ENCODE assay signal across 9 cellular contexts in genomic region chr19:44689290-44690130, GRCh38. TPM values are rescaled to one million over a fixed set of nuclear protein-coding genes. Genes with fewer than 3 reads are reported as not detected.
DNase-seq lines count a peak whose midpoint lies in the region; ATAC-seq and TF ChIP-seq lines count a peak whose summit lies in the region.
"Had no signal": no experiment of that assay in that cellular context is flagged by ENCODE, and none has a peak within 500 bp of the region (broad histone marks: within the 10 kb centered on the region; RNA-seq: fewer than 3 reads in every experiment).

No MANE protein-coding gene starts in this region.

- H3K9me3 ChIP-seq in osteoblast (ENCODE audit: low read depth, low read length), result no peaks in the 10 kb centered on the region
- no peaks in the 10 kb centered on the region for H3K9me3 ChIP-seq in thoracic aorta

- no peak overlapping the region for H3K4me2 ChIP-seq in osteoblast (ENCODE audit: insufficient read depth, low read length)

- H3K79me2 ChIP-seq in osteoblast (ENCODE audit: insufficient read depth, low read length), result no peaks in the 10 kb centered on the region

- no peak overlapping the region for H2AFZ ChIP-seq in osteoblast (ENCODE audit: low read length)

- peaks cover 25% of the 10 kb centered on the region for H3K4me1 ChIP-seq in osteoblast (ENCODE audit: insufficient read depth, low read length)
- H3K4me1 ChIP-seq in thoracic aorta (ENCODE audit: control insufficient read depth in 1 of 2, low read depth in 2 of 2), result peaks cover 5 to 35% of the 10 kb centered on the region in 2 donors

- no peak for ATAC-seq in thoracic aorta (ENCODE audit: insufficient number of reproducible peaks, low FRiP score, low read depth)
- no peak for ATAC-seq in HG02588 (IDR thresholded peaks at IDR 0.05; ENCODE audit: unreplicated experiment)

- no peaks in the 10 kb centered on the region for H3K36me3 ChIP-seq in osteoblast (ENCODE audit: insufficient read depth, low read length)
- H3K36me3 ChIP-seq in thoracic aorta, result no peaks in the 10 kb centered on the region

- no peaks in the 10 kb centered on the region for H3K27me3 ChIP-seq in osteoblast (ENCODE audit: insufficient read depth, low read length)
- no peaks in the 10 kb centered on the region for H3K27me3 ChIP-seq in thoracic aorta (replicated peaks; ENCODE audit: insufficient read depth)

- H4K20me1 ChIP-seq in osteoblast (ENCODE audit: insufficient read depth, low read length), result no peaks in the 10 kb centered on the region

- H3K4me3 ChIP-seq in fibroblast of villous mesenchyme (ENCODE audit: low read depth, low read length) (no peak overlapping the region), osteoblast (ENCODE audit: insufficient read depth, low read length) (no peak overlapping the region), thoracic aorta (no peak overlapping the region)

- DNase-seq in CMK (ENCODE audit: low read depth) (peak; percentile 65), HT1080 (ENCODE audit: low read depth) (peak; percentile 52), RKO (ENCODE audit: low spot score) (peak; percentile 67), fibroblast of villous mesenchyme (ENCODE audit: low read depth) (peak; percentile 75), osteoblast (ENCODE audit: insufficient read length, low spot score, missing footprints) (peak; percentile 88), thoracic aorta (ENCODE audit: low spot score) (peak; percentile 33)
- peak; percentile 59 to 65 for DNase-seq in activated T-helper 1 cell treated with anti-CD3 and anti-CD28 coated beads, Interleukin-2, amount 50 U/mL, for 16 hours (ENCODE audit: low read depth in 1 of 2, low spot score in 1 of 2)

- peak; percentile 91 for TF ChIP-seq CTCF in fibroblast of villous mesenchyme (IDR thresholded peaks at IDR 0.05; ENCODE audit: insufficient read depth, low read depth, low read length)
- peak; percentile 85 for TF ChIP-seq CTCF in osteoblast (IDR thresholded peaks at IDR 0.05; ENCODE audit: extremely low read depth, low read depth, low read length)
- TF ChIP-seq CTCF in thoracic aorta (IDR thresholded peaks at IDR 0.05), result peak; percentile 92

- H3K27ac ChIP-seq in osteoblast (ENCODE audit: low read depth, low read length), result no peak overlapping the region
- H3K27ac ChIP-seq in thoracic aorta, result no peak overlapping the region

RNA-seq across cellular contexts. Expression of gene CEACAM16, which starts 9.4 kb away (rescaled TPM):
- total RNA-seq in HT1080 (2014; rRNA removed; shearing (Covaris generic)), result not detected in 2 replicates
- not detected in 2 replicates for polyA plus RNA-seq in HT1080 (2015; cell fraction: cytosol; rRNA removed)
- not detected in 2 replicates for polyA plus RNA-seq in HT1080 (2015; cell fraction: nucleus; rRNA removed)
- total RNA-seq in fibroblast of villous mesenchyme, result under 0.01 and 0.32 TPM in 2 replicates
- total RNA-seq in osteoblast, result under 0.01 TPM in 1 of 2 replicates, not detected in the other
- total RNA-seq in thoracic aorta, result not detected
- total RNA-seq: T-helper 2 cell treated with Interferon-gamma antibody and Interleukin-4, amounts not matched to agents 100 ng/mL and 5 ng/mL, for 36 hours had no signal

RNA-seq across cellular contexts. Expression of gene CEACAM19, which starts 18.2 kb away (rescaled TPM):
- 0.03 TPM in 1 of 2 replicates, not detected in the other for total RNA-seq in HT1080 (2014; rRNA removed; shearing (Covaris generic))
- polyA plus RNA-seq in HT1080 (2015; cell fraction: cytosol; rRNA removed), result 0.59 and 0.70 TPM in 2 replicates
- polyA plus RNA-seq in HT1080 (2015; cell fraction: nucleus; rRNA removed), result 1.7 and 2.6 TPM in 2 replicates
- 2.6 and 5.6 TPM in 2 replicates for total RNA-seq in fibroblast of villous mesenchyme
- total RNA-seq in osteoblast, result 0.72 and 1.2 TPM in 2 replicates
- 1 to 10 TPM; 3.4 to 6.2 TPM for total RNA-seq in thoracic aorta

RNA-seq across cellular contexts. Expression of gene PVR, which starts 45.8 kb away (rescaled TPM):
- 97.9 and 110 TPM in 2 replicates for total RNA-seq in HT1080 (2014; rRNA removed; shearing (Covaris generic))
- 155 and 156 TPM in 2 replicates for polyA plus RNA-seq in HT1080 (2015; cell fraction: cytosol; rRNA removed)
- 193 and 207 TPM in 2 replicates for polyA plus RNA-seq in HT1080 (2015; cell fraction: nucleus; rRNA removed)
- total RNA-seq in fibroblast of villous mesenchyme (114 and 156 TPM in 2 replicates), osteoblast (50.1 and 53.6 TPM in 2 replicates), thoracic aorta (100 to 1,000 TPM in 1 of 2 donors, 10 to 100 TPM in 1; 59.7 to 102 TPM)

RNA-seq across cellular contexts. Expression of gene BCL3, which starts 59.0 kb away (rescaled TPM):
- 4.0 and 5.2 TPM in 2 replicates for total RNA-seq in HT1080 (2014; rRNA removed; shearing (Covaris generic))
- polyA plus RNA-seq in HT1080 (2015; cell fraction: cytosol; rRNA removed), result 23.4 and 25.1 TPM in 2 replicates
- 27.8 and 30.2 TPM in 2 replicates for polyA plus RNA-seq in HT1080 (2015; cell fraction: nucleus; rRNA removed)
- 8.6 and 10.0 TPM in 2 replicates for total RNA-seq in fibroblast of villous mesenchyme
- 6.5 and 7.2 TPM in 2 replicates for total RNA-seq in osteoblast
- 10 to 100 TPM; 43.1 to 77.9 TPM for total RNA-seq in thoracic aorta

Comparison
In these comparisons a context has a peak if more than half of its experiments do, and no peak if none do; other contexts are left out.
1. DNase-seq: peak in every context shown above with its lines; median percentile 88 in osteoblast; 75 in fibroblast of villous mesenchyme; 67 in RKO; 65 in CMK; 62 in activated T-helper 1 cell treated with anti-CD3 and anti-CD28 coated beads, Interleukin-2, amount 50 U/mL, for 16 hours; 52 in HT1080; 33 in thoracic aorta.